Comparison of ENCODE assay signal across 1 cellular context in the genomic region with DNA sequence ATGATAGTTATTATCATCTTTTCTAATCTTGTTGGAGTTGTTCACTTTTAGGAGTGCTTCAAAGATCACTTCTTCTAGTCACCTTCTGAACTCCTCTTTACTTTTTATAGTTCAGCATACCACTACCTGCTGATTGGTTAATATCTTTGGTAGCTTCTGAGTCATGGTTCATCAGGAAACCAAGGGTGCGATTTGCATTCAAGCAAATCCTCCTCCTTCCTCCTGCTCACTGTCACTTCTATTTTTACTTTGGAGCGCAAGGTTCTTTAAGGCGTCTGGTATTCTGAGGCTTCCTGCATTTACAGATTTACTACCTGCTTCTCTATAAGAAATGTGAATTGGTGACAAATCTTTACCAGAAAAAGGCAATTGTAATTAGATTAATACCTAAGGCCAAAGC.
TF ChIP-seq lines count a peak whose summit lies in the region.

No MANE protein-coding gene starts in this region.

TF ChIP-seq in HCT116, 20 proteins besides CTCF, POLR2A, EP300 and RAD21 (continued from another document):
- TF ChIP-seq, protein P1, sequence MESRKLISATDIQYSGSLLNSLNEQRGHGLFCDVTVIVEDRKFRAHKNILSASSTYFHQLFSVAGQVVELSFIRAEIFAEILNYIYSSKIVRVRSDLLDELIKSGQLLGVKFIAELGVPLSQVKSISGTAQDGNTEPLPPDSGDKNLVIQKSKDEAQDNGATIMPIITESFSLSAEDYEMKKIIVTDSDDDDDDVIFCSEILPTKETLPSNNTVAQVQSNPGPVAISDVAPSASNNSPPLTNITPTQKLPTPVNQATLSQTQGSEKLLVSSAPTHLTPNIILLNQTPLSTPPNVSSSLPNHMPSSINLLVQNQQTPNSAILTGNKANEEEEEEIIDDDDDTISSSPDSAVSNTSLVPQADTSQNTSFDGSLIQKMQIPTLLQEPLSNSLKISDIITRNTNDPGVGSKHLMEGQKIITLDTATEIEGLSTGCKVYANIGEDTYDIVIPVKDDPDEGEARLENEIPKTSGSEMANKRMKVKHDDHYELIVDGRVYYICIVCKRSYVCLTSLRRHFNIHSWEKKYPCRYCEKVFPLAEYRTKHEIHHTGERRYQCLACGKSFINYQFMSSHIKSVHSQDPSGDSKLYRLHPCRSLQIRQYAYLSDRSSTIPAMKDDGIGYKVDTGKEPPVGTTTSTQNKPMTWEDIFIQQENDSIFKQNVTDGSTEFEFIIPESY (IDR thresholded peaks at IDR 0.05; ENCODE audit: extremely low read depth, insufficient replicate concordance, low read length) = no peak
- TF ChIP-seq CEBPB (IDR thresholded peaks at IDR 0.05; ENCODE audit: low read depth) = peak; percentile 48
- TF ChIP-seq JUND (IDR thresholded peaks at IDR 0.05) = peak; percentile 65
